1 cellular context compared by ENCODE assay signal in genomic region chr3:45168451-45168850, GRCh38.
TF ChIP-seq lines count a peak whose summit lies in the region.

No MANE protein-coding gene starts in this region.

TF ChIP-seq in IMR-90, 13 proteins besides CTCF, POLR2A, EP300 and RAD21 (continued from another document):
- TF ChIP-seq MXI1 (IDR thresholded peaks at IDR 0.05; ENCODE audit: borderline replicate concordance, low read depth, low read length) = no peak
- no peak for TF ChIP-seq CHD1 (IDR thresholded peaks at IDR 0.05; ENCODE audit: low read depth, low read length)
- TF ChIP-seq NFE2L2 (IDR thresholded peaks at IDR 0.05; ENCODE audit: low read depth, low read length) = no peak
- TF ChIP-seq BHLHE40 (IDR thresholded peaks at IDR 0.05; ENCODE audit: low read depth, low read length) = no peak
